In the genomic region with DNA sequence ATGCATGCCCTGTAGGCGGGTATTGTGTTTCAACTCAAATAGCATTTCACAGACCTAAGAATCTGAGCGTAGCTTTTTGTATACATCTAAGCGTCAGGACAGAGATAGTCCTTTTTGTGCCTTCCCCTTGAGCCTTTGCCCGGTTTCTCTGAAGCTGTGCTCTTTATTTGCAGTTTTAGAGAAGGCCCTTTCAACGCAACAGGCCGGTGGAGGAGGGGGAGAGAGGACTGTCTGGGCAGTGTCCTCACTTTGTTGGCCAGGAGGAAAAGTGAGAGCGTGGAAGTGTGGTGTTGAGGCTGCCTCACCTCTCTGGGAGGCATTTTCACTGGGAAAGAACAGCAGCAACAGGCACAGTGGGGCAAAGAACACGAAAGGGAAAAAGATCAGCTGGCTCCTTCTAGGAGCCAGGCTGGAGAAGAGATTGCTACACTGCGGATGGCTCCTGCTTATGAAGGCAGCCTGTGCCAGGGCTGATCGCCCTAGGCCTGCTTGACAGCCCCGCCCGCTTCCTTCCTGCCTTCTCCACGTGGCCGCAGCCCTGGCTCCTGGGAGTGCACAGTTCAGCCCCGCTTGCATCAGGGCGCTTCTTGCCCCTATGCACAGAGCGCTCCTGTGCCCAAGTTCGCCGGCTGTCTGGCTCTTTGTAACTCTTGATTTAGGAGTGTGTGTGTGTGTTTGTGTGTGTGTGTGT, we compare ENCODE assay signal across 8 cellular contexts.
DNase-seq lines count a peak whose midpoint lies in the region; ATAC-seq and TF ChIP-seq lines count a peak whose summit lies in the region.

No MANE protein-coding gene starts in this region.

- no peaks in the 10 kb centered on the region for H4K20me1 ChIP-seq in PC-9 (ENCODE audit: insufficient read depth)

- H3K27me3 ChIP-seq in HUES48 (ENCODE audit: control insufficient read depth, insufficient read depth, low read length) (peaks cover 44% of the 10 kb centered on the region), ectodermal cell (ENCODE audit: control insufficient read depth, insufficient read depth, low read length, poor library complexity, severe bottlenecking) (no peaks in the 10 kb centered on the region), esophagus muscularis mucosa (peaks cover 0 to 32% (median 0%) of the 10 kb centered on the region in 4 donors), PC-9 (ENCODE audit: insufficient read depth, low read depth) (peaks cover 73% of the 10 kb centered on the region)

- peaks cover 8% of the 10 kb centered on the region for H3K4me1 Mint-ChIP-seq in mesothelial cell of epicardium

- no peak for TF ChIP-seq POLR2A in esophagus muscularis mucosa (IDR thresholded peaks at IDR 0.05; ENCODE audit: low read depth)

- H3K79me2 ChIP-seq in PC-9 (ENCODE audit: low read depth), result no peaks in the 10 kb centered on the region

- no TSS peak for BruUV-seq in PC-9 (replicated peaks; lab: Mats Ljungman, UMichigan)

- TF ChIP-seq CTCF in AG10803 (conservative IDR thresholded peaks at IDR 0.05; ENCODE audit: low read length), result no peak
- TF ChIP-seq CTCF in mesothelial cell of epicardium (IDR thresholded peaks at IDR 0.05; ENCODE audit: unreplicated experiment), result no peak
- no peak for TF ChIP-seq CTCF in esophagus muscularis mucosa (IDR thresholded peaks at IDR 0.05)
- TF ChIP-seq CTCF in PC-9 (conservative IDR thresholded peaks at IDR 0.05), result no peak

- CTCF ChIA-PET in PC-9 (lab: Charles Lee), result no interaction called here

- H3K36me3 ChIP-seq in HUES48 (ENCODE audit: control insufficient read depth, insufficient read depth, low read length) (no peaks in the 10 kb centered on the region), ectodermal cell (ENCODE audit: control insufficient read depth, insufficient read depth, low read length) (no peaks in the 10 kb centered on the region), esophagus muscularis mucosa (no peaks in the 10 kb centered on the region), PC-9 (ENCODE audit: low read depth) (no peaks in the 10 kb centered on the region)

- peak; percentile 1 for DNase-seq in AG10803 (ENCODE audit: low read depth)
- no peak for DNase-seq in mesothelial cell of epicardium (ENCODE audit: low spot score in 2 of 2, unreplicated experiment in 2 of 2)
- no peak for DNase-seq in esophagus muscularis mucosa (ENCODE audit: extremely low spot score)
- no peak for DNase-seq in LoVo (ENCODE audit: low spot score)
- no peak for DNase-seq in PC-9

- H3K9me3 ChIP-seq in HUES48 (ENCODE audit: control insufficient read depth, insufficient read depth, low read length), result no peaks in the 10 kb centered on the region
- H3K9me3 ChIP-seq in ectodermal cell (ENCODE audit: control insufficient read depth, low read length), result no peaks in the 10 kb centered on the region
- H3K9me3 ChIP-seq in esophagus muscularis mucosa, result no peaks in the 10 kb centered on the region
- H3K9me3 ChIP-seq in PC-9 (ENCODE audit: insufficient read depth, low read depth), result no peaks in the 10 kb centered on the region

- H3K4me3 Mint-ChIP-seq in mesothelial cell of epicardium, result peak overlapping the region; percentile 41

- POLR2A ChIA-PET in PC-9 (lab: Charles Lee; ENCODE audit: unreplicated experiment), result no interaction called here

- intact Hi-C loops in esophagus muscularis mucosa (cut with DNase I), result no loop called here
- intact Hi-C loops in PC-9 (cut with micrococcal nuclease; ENCODE audit: unreplicated experiment), result no loop called here

- H3K27ac Mint-ChIP-seq in mesothelial cell of epicardium, result no peak overlapping the region

- H3F3A ChIP-seq in PC-9 (ENCODE audit: insufficient read depth, low read depth), result no peaks in the 10 kb centered on the region

- no peak for ATAC-seq in GM21447 (IDR thresholded peaks at IDR 0.05; ENCODE audit: unreplicated experiment)

- no peak overlapping the region for H3K9ac ChIP-seq in HUES48 (ENCODE audit: low read depth, low read length)

- H3K9me3 Mint-ChIP-seq in mesothelial cell of epicardium, result no peaks in the 10 kb centered on the region

- 38 to 42% methylated on average over 19 of the region's 19 CpGs for WGBS in ectodermal cell, 2 experiments
- WGBS in esophagus muscularis mucosa, result 59% methylated on average over 15 of the region's 19 CpGs

- peaks cover 41% of the 10 kb centered on the region for H3K4me1 ChIP-seq in HUES48 (ENCODE audit: control insufficient read depth, insufficient read depth, low read length)
- peaks cover 24% of the 10 kb centered on the region for H3K4me1 ChIP-seq in ectodermal cell (ENCODE audit: control insufficient read depth, insufficient read depth, low read length)
- H3K4me1 ChIP-seq in esophagus muscularis mucosa, result peaks cover 6 to 16% (median 13%) of the 10 kb centered on the region in 4 donors
- no peaks in the 10 kb centered on the region for H3K4me1 ChIP-seq in PC-9 (replicated peaks; ENCODE audit: insufficient read depth)

- H3K4me2 ChIP-seq in PC-9, result no peak overlapping the region

- no peak overlapping the region for H2AFZ ChIP-seq in PC-9

- no peak overlapping the region for H3K4me3 ChIP-seq in AG10803 (ENCODE audit: low read length)
- H3K4me3 ChIP-seq in HUES48 (ENCODE audit: low read depth, low read length), result peak overlapping the region; percentile 52; the same call in 1 of the 2 replicates
- no peak overlapping the region for H3K4me3 ChIP-seq in ectodermal cell (ENCODE audit: insufficient read depth, low read depth, low read length)
- H3K4me3 ChIP-seq in esophagus muscularis mucosa, result no peak overlapping the region
- no peak overlapping the region for H3K4me3 ChIP-seq in PC-9

- no peaks in the 10 kb centered on the region for H3K36me3 Mint-ChIP-seq in mesothelial cell of epicardium

- no peak overlapping the region for H3K27ac ChIP-seq in HUES48 (ENCODE audit: low read depth, low read length)
- peak overlapping the region; percentile 67 for H3K27ac ChIP-seq in ectodermal cell (ENCODE audit: insufficient read depth, low read depth, low read length, poor library complexity, severe bottlenecking)
- peak overlapping the region in 2 of 4 donors; percentile 34 to 38 for H3K27ac ChIP-seq in esophagus muscularis mucosa (replicated peaks in 1 of 4)
- H3K27ac ChIP-seq in PC-9, result no peak overlapping the region

- peaks cover 83% of the 10 kb centered on the region for H3K27me3 Mint-ChIP-seq in mesothelial cell of epicardium (ENCODE audit: low read depth)

- no peak for TF ChIP-seq EP300 in esophagus muscularis mucosa (IDR thresholded peaks at IDR 0.05)

- no peaks in the 10 kb centered on the region for H3K9me2 ChIP-seq in PC-9 (ENCODE audit: insufficient read depth)
